Comparison of ENCODE assay signal across 9 cellular contexts in genomic region chr13:98556968-98557591, GRCh38. TPM values are rescaled to one million over a fixed set of nuclear protein-coding genes. Genes with fewer than 3 reads are reported as not detected.
A peak's percentile ranks its signal among the peaks of the same experiment; 100 is the strongest.
DNase-seq lines count a peak whose midpoint lies in the region; ATAC-seq and TF ChIP-seq lines count a peak whose summit lies in the region.
"Had no signal": no experiment of that assay in that cellular context is flagged by ENCODE, and none has a peak within 500 bp of the region (broad histone marks: within the 10 kb centered on the region; RNA-seq: fewer than 3 reads in every experiment).

No MANE protein-coding gene starts in this region.

- peaks cover 12% of the 10 kb centered on the region for H3K36me3 ChIP-seq in DND-41 (ENCODE audit: insufficient read depth, low read length)
- H3K36me3 ChIP-seq in OCI-LY1 (ENCODE audit: insufficient read depth, low read length), result peaks cover 4% of the 10 kb centered on the region
- H3K36me3 ChIP-seq in body of pancreas (replicated peaks in 1 of 2; ENCODE audit: insufficient read depth in 1 of 2, low read depth in 2 of 2), result no peaks in the 10 kb centered on the region
- H3K36me3 ChIP-seq in mucosa of descending colon (ENCODE audit: low read depth), result no peaks in the 10 kb centered on the region

- no peaks in the 10 kb centered on the region for H3F3A ChIP-seq in OCI-LY1 (ENCODE audit: insufficient read depth, low read length)

- H3K4me3 ChIP-seq in DND-41 (ENCODE audit: low read depth in 1 of 2, low read length in 2 of 2) (no peak overlapping the region), OCI-LY1 (ENCODE audit: low read depth, low read length, poor library complexity, severe bottlenecking) (no peak overlapping the region), body of pancreas (no peak overlapping the region), mucosa of descending colon (no peak overlapping the region)

- H3K4me1 ChIP-seq in DND-41 (ENCODE audit: insufficient read depth, low read length), result peaks cover 3% of the 10 kb centered on the region; the same call in 1 of the 2 replicates
- H3K4me1 ChIP-seq in OCI-LY1 (ENCODE audit: insufficient read depth, low read length, severe bottlenecking), result peaks cover 22% of the 10 kb centered on the region
- H3K4me1 ChIP-seq in body of pancreas, result peaks cover 33% of the 10 kb centered on the region
- H3K4me1 ChIP-seq in mucosa of descending colon (ENCODE audit: low read depth), result peaks cover 26% of the 10 kb centered on the region

- peak; percentile 31; the same call in 1 of the 3 replicates for ATAC-seq in DND-41 (ENCODE audit: insufficient read depth, low read depth)
- ATAC-seq in body of pancreas, result peak; percentile 73
- ATAC-seq in mucosa of descending colon, result peak; percentile 74
- ATAC-seq in HG02970 (IDR thresholded peaks at IDR 0.05; ENCODE audit: low FRiP score, unreplicated experiment), result no peak
- no peak for ATAC-seq in GM19351 (IDR thresholded peaks at IDR 0.05; ENCODE audit: unreplicated experiment)
- ATAC-seq in GM21528 (IDR thresholded peaks at IDR 0.05; ENCODE audit: low FRiP score, unreplicated experiment), result no peak

- H4K20me1 ChIP-seq in DND-41 (ENCODE audit: insufficient read depth, low read length) (peaks cover 87% of the 10 kb centered on the region), OCI-LY1 (ENCODE audit: insufficient read depth, low read length) (no peaks in the 10 kb centered on the region)

- H3K9me3 ChIP-seq in DND-41 (ENCODE audit: insufficient read depth, low read length, severe bottlenecking) (no peaks in the 10 kb centered on the region), OCI-LY1 (ENCODE audit: low read length) (no peaks in the 10 kb centered on the region), body of pancreas (no peaks in the 10 kb centered on the region), mucosa of descending colon (no peaks in the 10 kb centered on the region)

- H3K9ac ChIP-seq in DND-41 (ENCODE audit: low read depth, low read length) (no peak overlapping the region), OCI-LY1 (ENCODE audit: low read length) (no peak overlapping the region)

- 51 to 56% methylated on average over 9 of the region's 9 CpGs for whole genome bisulfite sequencing in body of pancreas, 2 donors

- H3K79me2 ChIP-seq in DND-41 (ENCODE audit: insufficient read depth, low read length) (peaks cover 100% of the 10 kb centered on the region), OCI-LY1 (ENCODE audit: insufficient read depth, low read length) (peaks cover 69% of the 10 kb centered on the region)

- intact Hi-C loops in body of pancreas (cut with DNase I), result no loop called here
- intact Hi-C loops in mucosa of descending colon (cut with DNase I, micrococcal nuclease), result no loop called here

- H3K27ac ChIP-seq in DND-41 (ENCODE audit: low read length) (no peak overlapping the region), OCI-LY1 (ENCODE audit: low read depth, low read length, poor library complexity, severe bottlenecking) (no peak overlapping the region), body of pancreas (peak overlapping the region in 2 of 4 donors; percentile 2 to 27)

- DNase-seq in DND-41, result no peak
- DNase-seq in body of pancreas, result peak in 3 of 4 donors; percentile 48 to 55 (median 49)
- no peak for DNase-seq in mucosa of descending colon
- DNase-seq in nucleus accumbens (lab: John Stamatoyannopoulos, UW), result no peak
- DNase-seq: effector CD8-positive, alpha-beta T cell had no signal

- no peak for TF ChIP-seq POLR2A in body of pancreas (IDR thresholded peaks at IDR 0.05)

- H3K27me3 ChIP-seq in DND-41 (ENCODE audit: insufficient read depth, low read length, poor library complexity), result no peaks in the 10 kb centered on the region
- H3K27me3 ChIP-seq in OCI-LY1 (ENCODE audit: insufficient read depth, low read length), result no peaks in the 10 kb centered on the region
- H3K27me3 ChIP-seq in body of pancreas, result no peaks in the 10 kb centered on the region

- H2AFZ ChIP-seq in DND-41 (ENCODE audit: low read depth, low read length) (no peak overlapping the region), OCI-LY1 (ENCODE audit: low read length) (no peak overlapping the region)

- TF ChIP-seq CTCF in DND-41 (IDR thresholded peaks at IDR 0.05; ENCODE audit: borderline replicate concordance, extremely low read depth, low read length, poor library complexity, severe bottlenecking), result no peak
- TF ChIP-seq CTCF in OCI-LY1 (IDR thresholded peaks at IDR 0.05; ENCODE audit: low read length), result 0 out of 2 replicates have a peak, but pooled peaks have one; percentile 24
- peak in 6 of 7 experiments; percentile 12 to 83 (median 68) for TF ChIP-seq CTCF in body of pancreas (IDR thresholded peaks at IDR 0.05)
- no peak for TF ChIP-seq CTCF in mucosa of descending colon (IDR thresholded peaks at IDR 0.05)

- H3K4me2 ChIP-seq in DND-41 (ENCODE audit: insufficient read depth, low read length) (no peak overlapping the region), OCI-LY1 (ENCODE audit: low read length) (no peak overlapping the region)

- H3K9me2 ChIP-seq in OCI-LY1 (ENCODE audit: low read depth, low read length), result no peaks in the 10 kb centered on the region

RNA-seq across cellular contexts. Expression of gene STK24, which starts 19.8 kb away (rescaled TPM):
- total RNA-seq in body of pancreas (10 to 100 TPM; 35.0 to 56.7 TPM), mucosa of descending colon (100 to 1,000 TPM; 190 to 210 (median 204) TPM)

Comparison
In these comparisons a context has a peak if more than half of its experiments do, and no peak if none do; other contexts are left out.
1. ATAC-seq: peak in DND-41 (single experiment), body of pancreas (single experiment) and mucosa of descending colon (single experiment); none in HG02970 (single experiment), GM19351 (single experiment) and GM21528 (single experiment).
2. DNase-seq: peak in body of pancreas (3 of 4); none in DND-41 (single experiment), mucosa of descending colon (0 of 3) and nucleus accumbens (0 of 56).
3. CTCF ChIP-seq: peak in OCI-LY1 (single experiment) and body of pancreas (6 of 7); none in DND-41 (single experiment) and mucosa of descending colon (single experiment).